8 cellular contexts compared by ENCODE assay signal in genomic region chr19:13764101-13764807, GRCh38. TPM values are rescaled to one million over a fixed set of nuclear protein-coding genes. Genes with fewer than 3 reads are reported as not detected.
DNase-seq lines count a peak whose midpoint lies in the region; ATAC-seq and TF ChIP-seq lines count a peak whose summit lies in the region.

MRI1 (plus strand) TSS chr19:13764522; CDS start chr19:13764589, 67 bp downstream.

- no peaks in the 10 kb centered on the region for H3K9me3 Mint-ChIP-seq in natural killer cell treated with Interleukin-12 subunit alpha and Interleukin-12 subunit beta and Interleukin-15 and Interleukin-18, amount 100 ng/mL, for 72 hours

- DNase-seq in HuH-7.5 (ENCODE audit: low spot score) (peak; percentile 97), RKO (ENCODE audit: low spot score) (peak; percentile 78), fibroblast of the aortic adventitia (ENCODE audit: low read depth) (peak; percentile 68)
- DNase-seq in activated effector memory CD4-positive, alpha-beta T cell treated with anti-CD3 and anti-CD28 coated beads, Interleukin-2, amount 50 U/mL, for 16 hours: peak; percentile 84
- DNase-seq in natural killer cell treated with Interleukin-12 subunit alpha and Interleukin-12 subunit beta and Interleukin-15 and Interleukin-18, amount 100 ng/mL, for 72 hours (ENCODE audit: low spot score): peak; percentile 73

- TF ChIP-seq CTCF in GM12875 (IDR thresholded peaks at IDR 0.05; ENCODE audit: borderline replicate concordance, insufficient read depth, low read depth, low read length) (no peak), fibroblast of the aortic adventitia (IDR thresholded peaks at IDR 0.05; ENCODE audit: insufficient read depth, low read length) (no peak)

- H3K9me3 ChIP-seq in subcutaneous abdominal adipose tissue (ENCODE audit: control insufficient read depth in 5 of 5, low read length in 5 of 5): no peaks in the 10 kb centered on the region

- H3K9ac ChIP-seq in subcutaneous abdominal adipose tissue (ENCODE audit: low read length in 5 of 5): peak within 1 kb of the TSS; percentile 52 to 86 (median 73)

- peaks cover 0 to 59% (median 44%) of the 10 kb centered on the region in 5 donors for H3K36me3 ChIP-seq in subcutaneous abdominal adipose tissue (ENCODE audit: control insufficient read depth in 5 of 5, insufficient read depth in 5 of 5, low read length in 5 of 5)

- H3K4me1 ChIP-seq in subcutaneous abdominal adipose tissue (ENCODE audit: control insufficient read depth in 5 of 5, insufficient read depth in 5 of 5, low read length in 5 of 5): peaks cover 3 to 21% (median 17%) of the 10 kb centered on the region in 5 donors

- peaks cover 12 to 18% of the 10 kb centered on the region in 2 donors for H3K4me1 Mint-ChIP-seq in natural killer cell treated with Interleukin-12 subunit alpha and Interleukin-12 subunit beta and Interleukin-15 and Interleukin-18, amount 100 ng/mL, for 72 hours (ENCODE audit: low read depth in 2 of 2)

- peak within 1 kb of the TSS; percentile 61 to 65 for H3K27ac Mint-ChIP-seq in natural killer cell treated with Interleukin-12 subunit alpha and Interleukin-12 subunit beta and Interleukin-15 and Interleukin-18, amount 100 ng/mL, for 72 hours

- peak; percentile 88 to 89 for ATAC-seq in natural killer cell treated with Interleukin-12 subunit alpha and Interleukin-12 subunit beta and Interleukin-15 and Interleukin-18, amount 100 ng/mL, for 72 hours
- no peak for ATAC-seq in GM19328 (IDR thresholded peaks at IDR 0.05; ENCODE audit: unreplicated experiment)

- H3K4me3 ChIP-seq in GM12875 (ENCODE audit: low read depth, low read length) (peak within 1 kb of the TSS; percentile 87), fibroblast of the aortic adventitia (ENCODE audit: low read depth, low read length) (peak within 1 kb of the TSS; percentile 89), subcutaneous abdominal adipose tissue (ENCODE audit: low read depth in 1 of 5, low read length in 5 of 5) (peak within 1 kb of the TSS; percentile 70 to 82 (median 77))

- H3K27me3 ChIP-seq in subcutaneous abdominal adipose tissue (ENCODE audit: control insufficient read depth in 5 of 5, insufficient read depth in 4 of 5, low read length in 5 of 5): peaks cover 0 to 2% (median 0%) of the 10 kb centered on the region in 5 donors

- no peaks in the 10 kb centered on the region for H3K27me3 Mint-ChIP-seq in natural killer cell treated with Interleukin-12 subunit alpha and Interleukin-12 subunit beta and Interleukin-15 and Interleukin-18, amount 100 ng/mL, for 72 hours

- no peaks in the 10 kb centered on the region for H3K36me3 Mint-ChIP-seq in natural killer cell treated with Interleukin-12 subunit alpha and Interleukin-12 subunit beta and Interleukin-15 and Interleukin-18, amount 100 ng/mL, for 72 hours

- peak within 1 kb of the TSS; percentile 90 for H3K4me3 Mint-ChIP-seq in natural killer cell treated with Interleukin-12 subunit alpha and Interleukin-12 subunit beta and Interleukin-15 and Interleukin-18, amount 100 ng/mL, for 72 hours

- H3K27ac ChIP-seq in subcutaneous abdominal adipose tissue (ENCODE audit: low read depth, low read length): peak within 1 kb of the TSS; percentile 77

RNA-seq across cellular contexts. Expression of gene MRI1, which starts in this region (rescaled TPM):
- 24.0 and 71.3 TPM in 2 replicates for total RNA-seq in fibroblast of the aortic adventitia (ENCODE audit: low replicate concordance)
- 10 to 100 TPM; 29.1 to 70.0 TPM for total RNA-seq in natural killer cell treated with Interleukin-12 subunit alpha and Interleukin-12 subunit beta and Interleukin-15 and Interleukin-18, amount 100 ng/mL, for 72 hours
